ENCODE assay signal across 1 cellular context in genomic region chr21:36976882-36977651, GRCh38.
TF ChIP-seq lines count a peak whose summit lies in the region.

No MANE protein-coding gene starts in this region.

TF ChIP-seq in GM12878, 131 proteins besides CTCF, POLR2A, EP300 and RAD21 (continued from another document):
- no peak for TF ChIP-seq NKRF (conservative IDR thresholded peaks at IDR 0.05)
- TF ChIP-seq NBN (IDR thresholded peaks at IDR 0.05): peak; percentile 65; the same call in 1 of the 2 replicates
- TF ChIP-seq TAF1 (IDR thresholded peaks at IDR 0.05; ENCODE audit: borderline replicate concordance, low read depth, low read length): no peak
- TF ChIP-seq IRF4 (IDR thresholded peaks at IDR 0.05; ENCODE audit: low read depth, low read length): peak; percentile 48; the same call in 1 of the 2 replicates
- no peak; the same call in 1 of the 2 replicates for TF ChIP-seq GATAD2B (conservative IDR thresholded peaks at IDR 0.05; ENCODE audit: low read depth)
- no peak for TF ChIP-seq SUPT20H (IDR thresholded peaks at IDR 0.05; ENCODE audit: borderline replicate concordance, control insufficient read depth, low read depth, low read length)
- no peak for TF ChIP-seq ZSCAN29 (IDR thresholded peaks at IDR 0.05)
- TF ChIP-seq ZNF274 (IDR thresholded peaks at IDR 0.05; ENCODE audit: insufficient read depth, insufficient read length): no peak
- TF ChIP-seq SMARCA5 (IDR thresholded peaks at IDR 0.05): no peak; the same call in 1 of the 2 replicates
- TF ChIP-seq RUNX3 (IDR thresholded peaks at IDR 0.05; ENCODE audit: low read length): peak; percentile 10; the same call in 1 of the 2 replicates
- no peak for TF ChIP-seq RFX5 (IDR thresholded peaks at IDR 0.05; ENCODE audit: low read depth, low read length)
- TF ChIP-seq SIX5 (IDR thresholded peaks at IDR 0.05; ENCODE audit: low read depth, low read length, severe bottlenecking): no peak
- no peak for TF ChIP-seq ZBTB40 (IDR thresholded peaks at IDR 0.05; ENCODE audit: borderline replicate concordance)
- no peak for TF ChIP-seq ETV6 (conservative IDR thresholded peaks at IDR 0.05 in 1 of 2, IDR thresholded peaks at IDR 0.05 in 1 of 2; ENCODE audit: borderline replicate concordance in 1 of 2, low read depth in 1 of 2)
- no peak for TF ChIP-seq IRF3 (IDR thresholded peaks at IDR 0.05)
